In genomic region chr16:31461201-31461920, GRCh38 we compare ENCODE assay signal across 15 cellular contexts. TPM values are rescaled to one million over a fixed set of nuclear protein-coding genes. Genes with fewer than 3 reads are reported as not detected.
DNase-seq lines count a peak whose midpoint lies in the region; TF ChIP-seq lines count a peak whose summit lies in the region.
"Had no signal": no experiment of that assay in that cellular context is flagged by ENCODE, and none has a peak within 500 bp of the region (broad histone marks: within the 10 kb centered on the region; RNA-seq: fewer than 3 reads in every experiment).

No MANE protein-coding gene starts in this region.

- TF ChIP-seq CTCF in glutamatergic neuron (IDR thresholded peaks at IDR 0.05; ENCODE audit: partially characterized antibody, unreplicated experiment): no peak
- TF ChIP-seq CTCF in spleen (IDR thresholded peaks at IDR 0.05 in 8 of 11, conservative IDR thresholded peaks at IDR 0.05 in 3 of 11): no peak

- H3K4me1 ChIP-seq in spleen: peaks cover 29 to 56% (median 33%) of the 10 kb centered on the region in 6 donors

- H3K27ac ChIP-seq in spleen: peak overlapping the region in 1 of 8 donors; percentile 100

- no peak for TF ChIP-seq POLR2A in spleen (IDR thresholded peaks at IDR 0.05)

- peaks cover 33% of the 10 kb centered on the region for H3K4me1 Mint-ChIP-seq in activated T-cell treated with anti-CD3 and anti-CD28 coated beads, Interleukin-2, amount 50 U/mL, for 24 hours (ENCODE audit: low read depth)
- H3K4me1 Mint-ChIP-seq in activated CD4-positive, alpha-beta memory T cell treated with anti-CD3 and anti-CD28 coated beads, Interleukin-2, amount 10 ng/mL, durations not matched to agents 7 days and 5 days: peaks cover 34% of the 10 kb centered on the region
- H3K4me1 Mint-ChIP-seq in glutamatergic neuron (ENCODE audit: low read depth, unreplicated experiment): peaks cover 5% of the 10 kb centered on the region

- WGBS in spleen, 5 donors: 87 to 96% (median 91%) methylated on average over 10 of the region's 10 CpGs

- peaks cover 4 to 55% (median 42%) of the 10 kb centered on the region in 6 donors for H3K36me3 ChIP-seq in spleen

- no peak for DNase-seq in activated T-cell treated with anti-CD3 and anti-CD28 coated beads, Interleukin-2, amount 50 U/mL, for 24 hours
- DNase-seq in activated T-cell treated with anti-CD3 and anti-CD28 coated beads, Interleukin-2, amount 50 U/mL, for 1 hour: no peak
- no peak for DNase-seq in activated CD4-positive, alpha-beta memory T cell treated with anti-CD3 and anti-CD28 coated beads, Interleukin-2, amount 10 ng/mL, durations not matched to agents 7 days and 5 days
- DNase-seq in glutamatergic neuron (no peak), spleen (peak; percentile 10), islet precursor cell (no peak), ecto neural progenitor cell (ENCODE audit: low spot score) (no peak), cerebellar cortex (ENCODE audit: low spot score) (no peak)
- DNase-seq: activated gamma-delta T cell treated with Interleukin-2 at 50 U/mL for 16 hours, DMS 273 treated with DMSO at 0.1 percent for 48 hours, lower lobe of right lung, thyroid gland had no signal

- no peaks in the 10 kb centered on the region for H3K27me3 Mint-ChIP-seq in activated T-cell treated with anti-CD3 and anti-CD28 coated beads, Interleukin-2, amount 50 U/mL, for 24 hours
- H3K27me3 Mint-ChIP-seq in activated CD4-positive, alpha-beta memory T cell treated with anti-CD3 and anti-CD28 coated beads, Interleukin-2, amount 10 ng/mL, durations not matched to agents 7 days and 5 days: no peaks in the 10 kb centered on the region
- peaks cover 8% of the 10 kb centered on the region for H3K27me3 Mint-ChIP-seq in glutamatergic neuron (ENCODE audit: unreplicated experiment)

- H3K4me3 ChIP-seq in spleen: no peak overlapping the region
- H3K4me3 ChIP-seq: thyroid gland had no signal

- intact Hi-C loops in spleen (cut with DNase I; ENCODE audit: low total_unique reads): no loop called here

- H3K36me3 Mint-ChIP-seq in activated T-cell treated with anti-CD3 and anti-CD28 coated beads, Interleukin-2, amount 50 U/mL, for 24 hours (ENCODE audit: low read depth): peaks cover 63% of the 10 kb centered on the region
- H3K36me3 Mint-ChIP-seq in activated CD4-positive, alpha-beta memory T cell treated with anti-CD3 and anti-CD28 coated beads, Interleukin-2, amount 10 ng/mL, durations not matched to agents 7 days and 5 days (ENCODE audit: low read depth): peaks cover 31% of the 10 kb centered on the region
- no peaks in the 10 kb centered on the region for H3K36me3 Mint-ChIP-seq in glutamatergic neuron (ENCODE audit: unreplicated experiment)

- no peaks in the 10 kb centered on the region for H3K9me3 ChIP-seq in spleen
- H3K9me3 ChIP-seq: esophagus muscularis mucosa, lower lobe of right lung, thyroid gland had no signal

- POLR2A ChIA-PET in activated CD4-positive, alpha-beta memory T cell treated with anti-CD3 and anti-CD28 coated beads, Interleukin-2, amount 10 ng/mL, durations not matched to agents 7 days and 5 days (lab: Charles Lee): interaction anchor here (0.7 to 5.2 kb wide), 13 partner anchors 15 to 420 kb away, joined by 3 to 66 read pairs (median 20); partner anchors contain the start of genes FUS, PYCARD, RUSF1 and ZNF267

- no peaks in the 10 kb centered on the region for H3K27me3 ChIP-seq in spleen (replicated peaks in 1 of 7)
- H3K27me3 ChIP-seq: esophagus muscularis mucosa, thyroid gland had no signal

- peak overlapping the region; percentile 47 for H3K27ac Mint-ChIP-seq in activated T-cell treated with anti-CD3 and anti-CD28 coated beads, Interleukin-2, amount 50 U/mL, for 24 hours
- peak overlapping the region; percentile 42 for H3K27ac Mint-ChIP-seq in activated CD4-positive, alpha-beta memory T cell treated with anti-CD3 and anti-CD28 coated beads, Interleukin-2, amount 10 ng/mL, durations not matched to agents 7 days and 5 days
- H3K27ac Mint-ChIP-seq in glutamatergic neuron (ENCODE audit: unreplicated experiment): peak overlapping the region; percentile 93

- H3K9me3 Mint-ChIP-seq in activated T-cell treated with anti-CD3 and anti-CD28 coated beads, Interleukin-2, amount 50 U/mL, for 24 hours: no peaks in the 10 kb centered on the region
- no peaks in the 10 kb centered on the region for H3K9me3 Mint-ChIP-seq in activated CD4-positive, alpha-beta memory T cell treated with anti-CD3 and anti-CD28 coated beads, Interleukin-2, amount 10 ng/mL, durations not matched to agents 7 days and 5 days
- H3K9me3 Mint-ChIP-seq in glutamatergic neuron (ENCODE audit: unreplicated experiment): peaks cover 16% of the 10 kb centered on the region

- H3K4me3 Mint-ChIP-seq in activated T-cell treated with anti-CD3 and anti-CD28 coated beads, Interleukin-2, amount 50 U/mL, for 24 hours: no peak overlapping the region
- no peak overlapping the region for H3K4me3 Mint-ChIP-seq in activated CD4-positive, alpha-beta memory T cell treated with anti-CD3 and anti-CD28 coated beads, Interleukin-2, amount 10 ng/mL, durations not matched to agents 7 days and 5 days
- peak overlapping the region; percentile 70 for H3K4me3 Mint-ChIP-seq in glutamatergic neuron (ENCODE audit: unreplicated experiment)

- CTCF ChIA-PET in activated CD4-positive, alpha-beta memory T cell treated with anti-CD3 and anti-CD28 coated beads, Interleukin-2, amount 10 ng/mL, durations not matched to agents 7 days and 5 days (lab: Charles Lee): interaction anchor here (0.6 to 6.7 kb wide), 34 partner anchors 9 to 511 kb away, joined by 3 to 69 read pairs (median 5); partner anchors contain the start of genes HSD3B7, PYCARD, RUSF1 and TGFB1I1

RNA-seq across cellular contexts. Expression of gene ARMC5, which starts 2.1 kb away (rescaled TPM):
- total RNA-seq in activated CD4-positive, alpha-beta memory T cell treated with anti-CD3 and anti-CD28 coated beads, Interleukin-2, amount 10 ng/mL, durations not matched to agents 7 days and 5 days: 10 to 100 TPM; 10.1 to 12.0 TPM
- total RNA-seq in glutamatergic neuron (ENCODE audit: unreplicated experiment) (15.8 TPM), spleen (10 to 100 TPM in 6 of 7 donors, 1 to 10 TPM in 1; 9.2 to 13.9 (median 11.7) TPM)
- polyA plus RNA-seq in spleen: 10 to 100 TPM in 2 of 3 donors, 1 to 10 TPM in 1; 8.8 to 23.5 (median 16.2) TPM

RNA-seq across cellular contexts. Expression of gene TGFB1I1, which starts 10.6 kb away (rescaled TPM):
- under 1 TPM; 0.25 to 0.38 TPM for total RNA-seq in activated CD4-positive, alpha-beta memory T cell treated with anti-CD3 and anti-CD28 coated beads, Interleukin-2, amount 10 ng/mL, durations not matched to agents 7 days and 5 days
- 19.2 TPM for total RNA-seq in glutamatergic neuron (ENCODE audit: unreplicated experiment)
- total RNA-seq in spleen: 10 to 100 TPM; 17.6 to 69.0 (median 36.4) TPM
- 10 to 100 TPM; 10.7 to 23.6 (median 13.5) TPM for polyA plus RNA-seq in spleen

RNA-seq across cellular contexts. Expression of gene ZNF843, which starts 18.8 kb away (rescaled TPM):
- under 1 TPM in 1 of 2 experiments, not detected in 1; 0.13 TPM for total RNA-seq in activated CD4-positive, alpha-beta memory T cell treated with anti-CD3 and anti-CD28 coated beads, Interleukin-2, amount 10 ng/mL, durations not matched to agents 7 days and 5 days
- total RNA-seq in glutamatergic neuron (ENCODE audit: unreplicated experiment) (1.1 TPM), spleen (1 to 10 TPM in 2 of 7 donors, under 1 TPM in 5; 0.52 to 1.7 (median 0.69) TPM)
- polyA plus RNA-seq in spleen: under 1 TPM; 0.10 to 0.15 (median 0.12) TPM

RNA-seq across cellular contexts. Expression of gene SLC5A2, which starts 21.6 kb away (rescaled TPM):
- total RNA-seq in activated CD4-positive, alpha-beta memory T cell treated with anti-CD3 and anti-CD28 coated beads, Interleukin-2, amount 10 ng/mL, durations not matched to agents 7 days and 5 days: under 1 TPM; 0.25 to 0.30 TPM
- not detected for total RNA-seq in glutamatergic neuron (ENCODE audit: unreplicated experiment)
- 1 to 10 TPM in 1 of 7 donors, under 1 TPM in 3, not detected in 3; 0.17 to 1.2 (median 0.53) TPM for total RNA-seq in spleen
- 1 to 10 TPM; 1.3 to 2.3 (median 1.7) TPM for polyA plus RNA-seq in spleen
- total RNA-seq: omental fat pad had no signal
- polyA plus RNA-seq: AG04450 had no signal

RNA-seq across cellular contexts. Expression of gene COX6A2, which starts 33.2 kb away (rescaled TPM):
- total RNA-seq in activated CD4-positive, alpha-beta memory T cell treated with anti-CD3 and anti-CD28 coated beads, Interleukin-2, amount 10 ng/mL, durations not matched to agents 7 days and 5 days: not detected
- not detected for total RNA-seq in glutamatergic neuron (ENCODE audit: unreplicated experiment)
- total RNA-seq in spleen: not detected
- under 1 TPM in 2 of 3 donors, not detected in 1; 0.79 to 0.80 TPM for polyA plus RNA-seq in spleen
- total RNA-seq: lower lobe of right lung, omental fat pad, thyroid gland had no signal
- polyA plus RNA-seq: AG04450 had no signal

Comparison
In these comparisons a context has a peak if more than half of its experiments do, and no peak if none do; other contexts are left out.
1. H3K27ac Mint-ChIP-seq: peak in every context shown above with its lines; median percentile 93 in glutamatergic neuron; 47 in activated T-cell treated with anti-CD3 and anti-CD28 coated beads, Interleukin-2, amount 50 U/mL, for 24 hours; 42 in activated CD4-positive, alpha-beta memory T cell treated with anti-CD3 and anti-CD28 coated beads, Interleukin-2, amount 10 ng/mL, durations not matched to agents 7 days and 5 days.
2. RNA of gene TGFB1I1, which starts 10.6 kb away (total RNA-seq): 17.6 to 69.0 TPM in spleen and 19.2 TPM in glutamatergic neuron (single experiment); 0.25 to 0.38 TPM in activated CD4-positive, alpha-beta memory T cell treated with anti-CD3 and anti-CD28 coated beads, Interleukin-2, amount 10 ng/mL, durations not matched to agents 7 days and 5 days; every median in the first group is over 10 times any median in the second.